In the genomic region with DNA sequence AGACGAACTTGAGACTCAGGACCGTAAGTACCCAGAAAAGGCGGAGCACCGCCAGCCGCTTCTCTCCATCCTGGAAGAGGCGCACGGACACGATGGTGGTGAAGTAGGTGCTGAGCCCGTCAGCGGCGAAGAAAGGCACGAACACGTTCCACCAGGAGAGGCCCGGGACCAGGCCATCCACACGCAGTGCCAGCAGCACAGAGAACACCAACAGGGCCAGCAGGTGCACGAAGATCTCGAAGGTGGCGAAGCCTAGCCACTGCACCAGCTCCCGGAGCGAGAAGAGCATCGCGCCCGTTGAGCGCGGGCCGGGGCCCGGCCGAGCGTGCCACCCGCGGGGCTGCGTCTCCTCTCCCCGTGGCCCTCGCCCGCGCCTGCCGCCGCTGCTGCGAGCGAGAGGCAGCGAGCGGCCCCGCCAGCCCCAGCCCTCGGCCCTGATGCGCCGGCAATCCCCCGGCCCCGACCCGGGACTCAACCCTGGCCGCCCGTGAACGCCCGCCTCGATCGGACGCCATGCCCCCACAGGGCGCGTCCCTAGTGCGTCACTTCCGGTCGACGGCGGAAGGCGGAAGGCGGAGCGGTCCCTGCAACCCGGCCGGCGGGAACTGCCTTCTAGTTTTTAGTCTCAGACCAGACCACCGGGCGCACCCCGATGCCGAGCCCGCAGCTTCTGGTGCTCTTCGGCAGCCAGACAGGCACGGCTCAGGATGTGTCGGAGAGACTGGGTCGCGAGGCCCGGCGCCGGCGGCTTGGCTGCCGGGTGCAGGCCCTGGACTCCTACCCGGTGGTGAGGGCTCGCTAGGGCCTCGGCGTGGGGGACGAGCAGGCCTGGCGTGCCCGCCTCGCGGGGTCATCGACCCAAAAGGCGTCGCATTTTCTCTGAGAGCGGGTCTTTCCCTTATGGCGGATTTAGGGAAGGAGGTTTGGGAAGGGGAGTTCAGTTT, we compare ENCODE assay signal across 1 cellular context.
TF ChIP-seq lines count a peak whose summit lies in the region.

TSS of gene NDOR1 (plus strand) at position 575 of the 944 bp plus-strand sequence. CDS start at position 653, 78 bp downstream.
TSS of gene TMEM203 (minus strand) at position 523 of the 944 bp plus-strand sequence. CDS start at position 289, 234 bp downstream.

TF ChIP-seq in HepG2, 621 proteins besides CTCF, POLR2A, EP300 and RAD21 (continued from another document and continues in another):
- TF ChIP-seq, protein P1, sequence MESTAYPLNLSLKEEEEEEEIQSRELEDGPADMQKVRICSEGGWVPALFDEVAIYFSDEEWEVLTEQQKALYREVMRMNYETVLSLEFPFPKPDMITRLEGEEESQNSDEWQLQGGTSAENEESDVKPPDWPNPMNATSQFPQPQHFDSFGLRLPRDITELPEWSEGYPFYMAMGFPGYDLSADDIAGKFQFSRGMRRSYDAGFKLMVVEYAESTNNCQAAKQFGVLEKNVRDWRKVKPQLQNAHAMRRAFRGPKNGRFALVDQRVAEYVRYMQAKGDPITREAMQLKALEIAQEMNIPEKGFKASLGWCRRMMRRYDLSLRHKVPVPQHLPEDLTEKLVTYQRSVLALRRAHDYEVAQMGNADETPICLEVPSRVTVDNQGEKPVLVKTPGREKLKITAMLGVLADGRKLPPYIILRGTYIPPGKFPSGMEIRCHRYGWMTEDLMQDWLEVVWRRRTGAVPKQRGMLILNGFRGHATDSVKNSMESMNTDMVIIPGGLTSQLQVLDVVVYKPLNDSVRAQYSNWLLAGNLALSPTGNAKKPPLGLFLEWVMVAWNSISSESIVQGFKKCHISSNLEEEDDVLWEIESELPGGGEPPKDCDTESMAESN (CRISPR knock-in tag; conservative IDR thresholded peaks at IDR 0.05), result peak; percentile 83
- TF ChIP-seq ARID4A (CRISPR knock-in tag; IDR thresholded peaks at IDR 0.05; ENCODE audit: borderline replicate concordance) (peak; percentile 99), TBX3 (IDR thresholded peaks at IDR 0.05; ENCODE audit: borderline replicate concordance) (no peak), ZNF572 (CRISPR knock-in tag; IDR thresholded peaks at IDR 0.05) (no peak), SRY (CRISPR knock-in tag; IDR thresholded peaks at IDR 0.05) (no peak; the same call in 1 of the 2 replicates), ZNF841 (CRISPR knock-in tag; IDR thresholded peaks at IDR 0.05; ENCODE audit: borderline replicate concordance) (no peak), CENPBD1 (CRISPR knock-in tag; IDR thresholded peaks at IDR 0.05; ENCODE audit: borderline replicate concordance, low read depth) (no peak), ZNF12 (CRISPR knock-in tag; IDR thresholded peaks at IDR 0.05) (0 out of 2 replicates have a peak, but pooled peaks have one; percentile 31), SRF (IDR thresholded peaks at IDR 0.05; ENCODE audit: low read depth, low read length) (peak; percentile 70; the same call in 1 of the 2 replicates), EED (CRISPR knock-in tag; IDR thresholded peaks at IDR 0.05) (no peak), YEATS2 (CRISPR knock-in tag; IDR thresholded peaks at IDR 0.05; ENCODE audit: borderline replicate concordance) (peak; percentile 95), ZNF703 (CRISPR knock-in tag; IDR thresholded peaks at IDR 0.05; ENCODE audit: borderline replicate concordance) (no peak), ZNF317 (CRISPR knock-in tag; IDR thresholded peaks at IDR 0.05) (no peak), THAP7 (CRISPR knock-in tag; IDR thresholded peaks at IDR 0.05) (peak; percentile 47; the same call in 1 of the 2 replicates), ZNF205 (CRISPR knock-in tag; IDR thresholded peaks at IDR 0.05) (peak; percentile 66), PCBP2 (optimal IDR thresholded peaks at IDR 0.05; ENCODE audit: low read depth, low read length, poor library complexity, severe bottlenecking) (no peak), CCDC6 (CRISPR knock-in tag; IDR thresholded peaks at IDR 0.05) (peak; percentile 47; the same call in 1 of the 2 replicates), MXI1 (IDR thresholded peaks at IDR 0.05; ENCODE audit: borderline replicate concordance, low read depth, low read length) (peak; percentile 90; the same call in 1 of the 3 replicates), NFE2L2 (IDR thresholded peaks at IDR 0.05; ENCODE audit: low read length) (no peak), NFATC3 (CRISPR knock-in tag; IDR thresholded peaks at IDR 0.05) (no peak), ZKSCAN5 (CRISPR knock-in tag; IDR thresholded peaks at IDR 0.05) (no peak), ZNF790 (CRISPR knock-in tag; IDR thresholded peaks at IDR 0.05; ENCODE audit: borderline replicate concordance) (no peak), SALL2 (CRISPR knock-in tag; IDR thresholded peaks at IDR 0.05) (0 out of 2 replicates have a peak, but pooled peaks have one; percentile 78), NKX3-1 (CRISPR knock-in tag; IDR thresholded peaks at IDR 0.05) (0 out of 2 replicates have a peak, but pooled peaks have one; percentile 28), WIZ (CRISPR knock-in tag; IDR thresholded peaks at IDR 0.05) (no peak), ZSCAN29 (CRISPR knock-in tag; conservative IDR thresholded peaks at IDR 0.05) (no peak), ZNF646 (CRISPR knock-in tag; IDR thresholded peaks at IDR 0.05) (no peak), ZSCAN31 (CRISPR knock-in tag; IDR thresholded peaks at IDR 0.05; ENCODE audit: low read depth) (no peak), ZNF629 (CRISPR knock-in tag; conservative IDR thresholded peaks at IDR 0.05) (no peak), KDM1A (CRISPR knock-in tag; IDR thresholded peaks at IDR 0.05) (no peak), IKZF4 (CRISPR knock-in tag; IDR thresholded peaks at IDR 0.05; ENCODE audit: borderline replicate concordance, low read depth, not compliant biosample characterization) (peak; percentile 44), PLRG1 (conservative IDR thresholded peaks at IDR 0.05) (no peak)
- TF ChIP-seq, protein P2, sequence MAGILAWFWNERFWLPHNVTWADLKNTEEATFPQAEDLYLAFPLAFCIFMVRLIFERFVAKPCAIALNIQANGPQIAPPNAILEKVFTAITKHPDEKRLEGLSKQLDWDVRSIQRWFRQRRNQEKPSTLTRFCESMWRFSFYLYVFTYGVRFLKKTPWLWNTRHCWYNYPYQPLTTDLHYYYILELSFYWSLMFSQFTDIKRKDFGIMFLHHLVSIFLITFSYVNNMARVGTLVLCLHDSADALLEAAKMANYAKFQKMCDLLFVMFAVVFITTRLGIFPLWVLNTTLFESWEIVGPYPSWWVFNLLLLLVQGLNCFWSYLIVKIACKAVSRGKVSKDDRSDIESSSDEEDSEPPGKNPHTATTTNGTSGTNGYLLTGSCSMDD (CRISPR knock-in tag; IDR thresholded peaks at IDR 0.05), result no peak
- TF ChIP-seq, protein P3, sequence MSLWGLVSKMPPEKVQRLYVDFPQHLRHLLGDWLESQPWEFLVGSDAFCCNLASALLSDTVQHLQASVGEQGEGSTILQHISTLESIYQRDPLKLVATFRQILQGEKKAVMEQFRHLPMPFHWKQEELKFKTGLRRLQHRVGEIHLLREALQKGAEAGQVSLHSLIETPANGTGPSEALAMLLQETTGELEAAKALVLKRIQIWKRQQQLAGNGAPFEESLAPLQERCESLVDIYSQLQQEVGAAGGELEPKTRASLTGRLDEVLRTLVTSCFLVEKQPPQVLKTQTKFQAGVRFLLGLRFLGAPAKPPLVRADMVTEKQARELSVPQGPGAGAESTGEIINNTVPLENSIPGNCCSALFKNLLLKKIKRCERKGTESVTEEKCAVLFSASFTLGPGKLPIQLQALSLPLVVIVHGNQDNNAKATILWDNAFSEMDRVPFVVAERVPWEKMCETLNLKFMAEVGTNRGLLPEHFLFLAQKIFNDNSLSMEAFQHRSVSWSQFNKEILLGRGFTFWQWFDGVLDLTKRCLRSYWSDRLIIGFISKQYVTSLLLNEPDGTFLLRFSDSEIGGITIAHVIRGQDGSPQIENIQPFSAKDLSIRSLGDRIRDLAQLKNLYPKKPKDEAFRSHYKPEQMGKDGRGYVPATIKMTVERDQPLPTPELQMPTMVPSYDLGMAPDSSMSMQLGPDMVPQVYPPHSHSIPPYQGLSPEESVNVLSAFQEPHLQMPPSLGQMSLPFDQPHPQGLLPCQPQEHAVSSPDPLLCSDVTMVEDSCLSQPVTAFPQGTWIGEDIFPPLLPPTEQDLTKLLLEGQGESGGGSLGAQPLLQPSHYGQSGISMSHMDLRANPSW (CRISPR knock-in tag; IDR thresholded peaks at IDR 0.05; ENCODE audit: borderline replicate concordance), result no peak
- TF ChIP-seq, protein P4, sequence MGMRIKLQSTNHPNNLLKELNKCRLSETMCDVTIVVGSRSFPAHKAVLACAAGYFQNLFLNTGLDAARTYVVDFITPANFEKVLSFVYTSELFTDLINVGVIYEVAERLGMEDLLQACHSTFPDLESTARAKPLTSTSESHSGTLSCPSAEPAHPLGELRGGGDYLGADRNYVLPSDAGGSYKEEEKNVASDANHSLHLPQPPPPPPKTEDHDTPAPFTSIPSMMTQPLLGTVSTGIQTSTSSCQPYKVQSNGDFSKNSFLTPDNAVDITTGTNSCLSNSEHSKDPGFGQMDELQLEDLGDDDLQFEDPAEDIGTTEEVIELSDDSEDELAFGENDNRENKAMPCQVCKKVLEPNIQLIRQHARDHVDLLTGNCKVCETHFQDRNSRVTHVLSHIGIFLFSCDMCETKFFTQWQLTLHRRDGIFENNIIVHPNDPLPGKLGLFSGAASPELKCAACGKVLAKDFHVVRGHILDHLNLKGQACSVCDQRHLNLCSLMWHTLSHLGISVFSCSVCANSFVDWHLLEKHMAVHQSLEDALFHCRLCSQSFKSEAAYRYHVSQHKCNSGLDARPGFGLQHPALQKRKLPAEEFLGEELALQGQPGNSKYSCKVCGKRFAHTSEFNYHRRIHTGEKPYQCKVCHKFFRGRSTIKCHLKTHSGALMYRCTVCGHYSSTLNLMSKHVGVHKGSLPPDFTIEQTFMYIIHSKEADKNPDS (CRISPR knock-in tag; IDR thresholded peaks at IDR 0.05), result no peak
